Comparison of ENCODE assay signal across 19 cellular contexts in the genomic region with DNA sequence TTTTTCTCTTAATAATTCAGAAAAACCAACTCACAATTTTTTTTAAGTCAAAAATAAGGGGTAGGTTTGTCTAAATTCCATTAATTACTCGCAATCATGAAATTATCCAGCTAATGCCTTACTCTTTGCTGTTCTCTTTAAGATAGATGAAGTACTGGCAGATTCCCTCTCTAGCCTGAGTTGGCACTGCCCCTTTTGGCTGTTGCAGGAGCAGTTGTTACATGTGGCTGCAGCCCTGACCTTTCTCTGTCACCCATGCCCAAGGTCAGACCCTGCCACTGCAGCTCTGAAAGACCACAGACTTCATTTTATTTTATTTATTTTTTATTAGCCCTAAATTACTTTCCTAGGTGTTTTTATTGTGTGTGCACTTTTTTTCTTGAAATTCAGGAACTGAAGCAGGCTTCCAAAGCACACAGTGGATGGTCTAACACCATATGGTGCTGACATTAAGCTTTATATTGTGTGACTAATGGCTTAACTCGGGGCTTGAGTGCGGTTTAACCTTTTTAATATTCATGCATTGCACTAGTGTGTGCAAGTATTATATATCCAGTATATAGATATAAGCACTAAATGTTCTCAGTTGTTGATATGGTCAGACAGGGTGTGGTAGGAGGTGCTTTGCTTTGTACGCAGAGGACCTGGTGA.
A peak's percentile ranks its signal among the peaks of the same experiment; 100 is the strongest.
DNase-seq lines count a peak whose midpoint lies in the region; ATAC-seq and TF ChIP-seq lines count a peak whose summit lies in the region.
"Had no signal": no experiment of that assay in that cellular context is flagged by ENCODE, and none has a peak within 500 bp of the region (broad histone marks: within the 10 kb centered on the region; RNA-seq: fewer than 3 reads in every experiment).

No MANE protein-coding gene starts in this region.

- H3K9me3 ChIP-seq in right atrium auricular region (no peaks in the 10 kb centered on the region), WERI-Rb-1 (ENCODE audit: severe bottlenecking) (no peaks in the 10 kb centered on the region), testis (no peaks in the 10 kb centered on the region)
- H3K9me3 ChIP-seq: MG63 had no signal

- H3K4me1 ChIP-seq in right atrium auricular region = peaks cover 0 to 13% of the 10 kb centered on the region in 2 donors
- H3K4me1 ChIP-seq in testis = no peaks in the 10 kb centered on the region

- H3K4me3 ChIP-seq in right atrium auricular region (no peak overlapping the region), WERI-Rb-1 (ENCODE audit: low read depth, low read length) (no peak overlapping the region), testis (no peak overlapping the region)
- H3K4me3 ChIP-seq: GM23248, MG63 had no signal

- no peak for DNase-seq in left ventricle myocardium superior
- no peak for DNase-seq in right atrium auricular region (ENCODE audit: low spot score)
- DNase-seq in NCI-H2171 (lab: John Stamatoyannopoulos, UW) = peak; percentile 29
- peak; percentile 15 for DNase-seq in WERI-Rb-1
- peak; percentile 35 for DNase-seq in testis
- no peak for DNase-seq in 8988T
- DNase-seq in OCI-M2 (lab: John Stamatoyannopoulos, UW; ENCODE audit: unreplicated experiment) = no peak
- DNase-seq: AML-193, DMS153, GF-D8, GM23248, Kasumi-1, MG63, NCI-H1048, NCI-H187, NCI-H345 had no signal

- ATAC-seq in left ventricle myocardium superior = peak; percentile 51
- no peak for ATAC-seq in GM19023 (IDR thresholded peaks at IDR 0.05; ENCODE audit: unreplicated experiment)
- ATAC-seq: HCT116 had no signal

- no peaks in the 10 kb centered on the region for H3K27me3 ChIP-seq in right atrium auricular region
- no peaks in the 10 kb centered on the region for H3K27me3 ChIP-seq in WERI-Rb-1 (ENCODE audit: insufficient read depth, low read depth, severe bottlenecking)
- H3K27me3 ChIP-seq in testis = no peaks in the 10 kb centered on the region
- H3K27me3 ChIP-seq: MG63 had no signal

- WGBS in testis, 2 donors = 40 to 56% methylated on average over 4 of the region's 4 CpGs

- no peak for TF ChIP-seq CTCF in right atrium auricular region (IDR thresholded peaks at IDR 0.05)
- TF ChIP-seq CTCF in WERI-Rb-1 (IDR thresholded peaks at IDR 0.05; ENCODE audit: low read depth, low read length) = no peak
- TF ChIP-seq CTCF in testis (IDR thresholded peaks at IDR 0.05) = no peak

- H3K27ac ChIP-seq in right atrium auricular region (no peak overlapping the region), WERI-Rb-1 (no peak overlapping the region; the same call in 1 of the 2 replicates), testis (no peak overlapping the region)
- H3K27ac ChIP-seq: C4-2B, GM23248 had no signal

- no peak for TF ChIP-seq POLR2A in testis (IDR thresholded peaks at IDR 0.05)

- intact Hi-C loops in left ventricle myocardium superior (cut with micrococcal nuclease) = no loop called here
- intact Hi-C loops in testis (cut with DNase I; ENCODE audit: low total_unique reads) = no loop called here

- no peaks in the 10 kb centered on the region for H3K36me3 ChIP-seq in right atrium auricular region
- H3K36me3 ChIP-seq in WERI-Rb-1 = no peaks in the 10 kb centered on the region
- no peaks in the 10 kb centered on the region for H3K36me3 ChIP-seq in testis (ENCODE audit: low read depth, missing control alignments)
- H3K36me3 ChIP-seq: MG63 had no signal

Comparison
In these comparisons a context has a peak if more than half of its experiments do, and no peak if none do; other contexts are left out.
1. DNase-seq: peak in NCI-H2171 (single experiment), WERI-Rb-1 (single experiment) and testis (single experiment); none in left ventricle myocardium superior (single experiment), right atrium auricular region (single experiment), 8988T (single experiment) and OCI-M2 (single experiment).